35 cellular contexts compared by ENCODE assay signal in genomic region chr2:17605691-17606090, GRCh38.
"Had no signal": no experiment of that assay in that cellular context is flagged by ENCODE, and none has a peak within 500 bp of the region (broad histone marks: within the 10 kb centered on the region; RNA-seq: fewer than 3 reads in every experiment).

No MANE protein-coding gene starts in this region.

- H3K4me3 ChIP-seq: adrenal gland, breast epithelium, cardiac muscle cell, colonic mucosa, heart left ventricle had no signal

- H3K27ac Mint-ChIP-seq: activated B cell treated with CpG ODN at 0.5 μM for 24 hours; activated CD8-positive, alpha-beta T cell treated with anti-CD3 and anti-CD28 coated beads for 36 hours; activated naive CD4-positive, alpha-beta T cell treated with anti-CD3 and anti-CD28 coated beads for 36 hours; activated naive CD4-positive, alpha-beta T cell treated with anti-CD3 and anti-CD28 coated beads, Interleukin-2, amount 50 U/mL, for 24 hours; activated naive CD8-positive, alpha-beta T cell treated with anti-CD3 and anti-CD28 coated beads for 36 hours; activated naive CD8-positive, alpha-beta T cell treated with anti-CD3 and anti-CD28 coated beads, Interleukin-2, amount 50 U/mL, for 24 hours; activated T-helper 2 cell treated with anti-CD3 and anti-CD28 coated beads, Interferon-gamma antibody, Interleukin-2, Interleukin-4, amounts not matched to agents 10 μg/mL and 5 μg/mL and 100 μg/mL, durations not matched to agents 14 hours and 24 hours and 36 hours; brain; T-helper 17 cell; T-helper 2 cell treated with Interferon-gamma antibody and Interleukin-4, amounts not matched to agents 5 μg/mL and 100 μg/mL, for 36 hours had no signal

- H3K4me3 Mint-ChIP-seq: activated B cell treated with CpG ODN at 0.5 μM for 24 hours; activated CD8-positive, alpha-beta T cell treated with anti-CD3 and anti-CD28 coated beads for 36 hours; activated naive CD4-positive, alpha-beta T cell treated with anti-CD3 and anti-CD28 coated beads for 36 hours; activated naive CD4-positive, alpha-beta T cell treated with anti-CD3 and anti-CD28 coated beads, Interleukin-2, amount 50 U/mL, for 24 hours; activated naive CD8-positive, alpha-beta T cell treated with anti-CD3 and anti-CD28 coated beads for 36 hours; activated naive CD8-positive, alpha-beta T cell treated with anti-CD3 and anti-CD28 coated beads, Interleukin-2, amount 50 U/mL, for 24 hours; activated T-cell treated with anti-CD3 and anti-CD28 coated beads, Interleukin-2, amount 50 U/mL, for 4 hours; brain; T-helper 17 cell; T-helper 2 cell treated with Interferon-gamma antibody and Interleukin-4, amounts not matched to agents 5 μg/mL and 100 μg/mL, for 36 hours had no signal

- H3K27me3 Mint-ChIP-seq: brain had no signal

- H3K36me3 Mint-ChIP-seq: activated naive CD4-positive, alpha-beta T cell treated with anti-CD3 and anti-CD28 coated beads, Interleukin-2, amount 50 U/mL, for 24 hours; activated naive CD8-positive, alpha-beta T cell treated with anti-CD3 and anti-CD28 coated beads for 36 hours; brain had no signal

- ATAC-seq: activated CD4-positive, CD25-positive, alpha-beta regulatory T cell treated with anti-CD3 and anti-CD28 coated beads, Interleukin-2, amount 50 U/mL, for 24 hours; activated CD8-positive, alpha-beta T cell treated with anti-CD3 and anti-CD28 coated beads for 36 hours; activated naive CD8-positive, alpha-beta T cell treated with anti-CD3 and anti-CD28 coated beads, Interleukin-2, amount 50 U/mL, for 24 hours; activated T-cell treated with anti-CD3 and anti-CD28 coated beads, Interleukin-2, amount 50 U/mL, for 4 hours; heart left ventricle; T-helper 17 cell had no signal

- FAIRE-seq: endometrium, endothelial cell of umbilical vein, frontal cortex had no signal

- DNase-seq: activated B cell treated with CpG ODN at 0.5 μM for 24 hours; activated CD4-positive, alpha-beta T cell treated with anti-CD3 and anti-CD28 coated beads for 48 hours; activated CD4-positive, alpha-beta T cell treated with anti-CD3 and anti-CD28 coated beads, Interleukin-2, amount 50 U/mL, for 1 hour; activated CD4-positive, alpha-beta T cell treated with anti-CD3 and anti-CD28 coated beads, Interleukin-2, amount 50 U/mL, for 48 hours; activated CD8-positive, alpha-beta memory T cell treated with anti-CD3 and anti-CD28 coated beads for 24 hours; activated CD8-positive, alpha-beta T cell treated with anti-CD3 and anti-CD28 coated beads for 36 hours; activated effector memory CD4-positive, alpha-beta T cell treated with anti-CD3 and anti-CD28 coated beads, Interleukin-2, amount 50 U/mL, for 16 hours; activated naive CD4-positive, alpha-beta T cell treated with anti-CD3 and anti-CD28 coated beads for 36 hours; activated naive CD8-positive, alpha-beta T cell treated with anti-CD3 and anti-CD28 coated beads for 36 hours; activated naive CD8-positive, alpha-beta T cell treated with anti-CD3 and anti-CD28 coated beads, Interleukin-2, amount 50 U/mL, for 24 hours; activated T-cell treated with anti-CD3 and anti-CD28 coated beads, Interleukin-2, amount 50 U/mL, for 4 hours; amygdala; aorta; central memory CD4-positive, alpha-beta T cell; cerebellar nuclear complex; colonic mucosa; effector CD8-positive, alpha-beta T cell; foreskin fibroblast; heart left ventricle; T-helper 1 cell; T-helper 17 cell; T1000; WERI-Rb-1 had no signal

- H3K9me3 Mint-ChIP-seq: activated B cell treated with CpG ODN at 0.5 μM for 24 hours; activated CD8-positive, alpha-beta T cell treated with anti-CD3 and anti-CD28 coated beads for 36 hours; activated naive CD4-positive, alpha-beta T cell treated with anti-CD3 and anti-CD28 coated beads for 36 hours; activated naive CD4-positive, alpha-beta T cell treated with anti-CD3 and anti-CD28 coated beads, Interleukin-2, amount 50 U/mL, for 24 hours; activated naive CD8-positive, alpha-beta T cell treated with anti-CD3 and anti-CD28 coated beads for 36 hours; activated naive CD8-positive, alpha-beta T cell treated with anti-CD3 and anti-CD28 coated beads, Interleukin-2, amount 50 U/mL, for 24 hours; activated T-cell treated with anti-CD3 and anti-CD28 coated beads, Interleukin-2, amount 50 U/mL, for 4 hours; activated T-helper 2 cell treated with anti-CD3 and anti-CD28 coated beads, Interferon-gamma antibody, Interleukin-2, Interleukin-4, amounts not matched to agents 10 μg/mL and 5 μg/mL and 100 μg/mL, durations not matched to agents 14 hours and 24 hours and 36 hours; brain; T-helper 2 cell treated with Interferon-gamma antibody and Interleukin-4, amounts not matched to agents 5 μg/mL and 100 μg/mL, for 36 hours had no signal

- H3K27me3 ChIP-seq: adrenal gland, breast epithelium, cardiac muscle cell, colonic mucosa, heart left ventricle had no signal

- H3K27ac ChIP-seq: adrenal gland, breast epithelium, cardiac muscle cell, colonic mucosa, epithelial cell of prostate, heart left ventricle, WERI-Rb-1 had no signal

- H3K4me1 Mint-ChIP-seq: activated B cell treated with CpG ODN at 0.5 μM for 24 hours; activated naive CD4-positive, alpha-beta T cell treated with anti-CD3 and anti-CD28 coated beads, Interleukin-2, amount 50 U/mL, for 24 hours; activated naive CD8-positive, alpha-beta T cell treated with anti-CD3 and anti-CD28 coated beads for 36 hours; activated naive CD8-positive, alpha-beta T cell treated with anti-CD3 and anti-CD28 coated beads, Interleukin-2, amount 50 U/mL, for 24 hours; T-helper 17 cell had no signal

- H3K36me3 ChIP-seq: adrenal gland, breast epithelium, cardiac muscle cell, colonic mucosa, heart left ventricle, WERI-Rb-1 had no signal

- H3K4me1 ChIP-seq: breast epithelium, colonic mucosa had no signal

- H3K9me3 ChIP-seq: adrenal gland, breast epithelium, colonic mucosa, heart left ventricle had no signal
